In the genomic region with DNA sequence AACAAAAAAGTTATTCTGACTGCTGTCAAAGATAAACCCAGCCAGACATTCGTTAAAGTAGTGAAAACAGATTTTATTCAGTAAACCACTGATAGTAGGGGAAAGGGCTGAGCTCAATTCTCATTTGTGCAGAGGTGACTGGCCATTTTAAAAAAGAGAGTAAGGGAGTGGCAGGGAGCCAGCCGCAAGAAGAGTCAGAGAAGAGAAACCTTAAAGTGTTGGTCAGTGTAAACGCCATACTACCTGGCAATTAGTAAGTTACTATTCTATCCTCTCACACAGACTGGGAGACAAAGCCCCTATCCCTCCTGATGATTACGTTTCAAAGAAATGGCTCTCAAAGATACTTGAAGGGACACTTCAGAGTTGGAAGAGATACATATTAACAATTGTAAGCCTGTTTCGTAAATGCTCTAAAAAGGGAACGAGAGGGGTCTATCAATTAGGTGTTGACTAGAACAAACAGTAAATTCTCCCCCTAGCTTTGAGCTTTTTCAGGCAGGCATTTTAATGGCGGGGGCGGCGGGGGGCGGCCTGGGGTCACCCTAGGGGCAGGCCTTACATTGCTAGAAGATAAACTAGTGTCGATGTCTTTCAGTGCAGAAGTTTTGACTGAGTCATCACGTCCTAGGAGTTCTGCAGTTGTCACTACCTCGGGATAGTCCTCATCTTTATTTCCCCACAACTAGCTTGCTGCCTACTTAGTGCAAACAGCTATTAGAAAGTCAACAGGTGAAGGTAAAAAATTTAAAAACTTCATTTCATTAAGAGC, we compare ENCODE assay signal across 9 cellular contexts. TPM values are rescaled to one million over a fixed set of nuclear protein-coding genes. Genes with fewer than 3 reads are reported as not detected.
DNase-seq lines count a peak whose midpoint lies in the region; ATAC-seq and TF ChIP-seq lines count a peak whose summit lies in the region.
"Had no signal": no experiment of that assay in that cellular context is flagged by ENCODE, and none has a peak within 500 bp of the region (broad histone marks: within the 10 kb centered on the region; RNA-seq: fewer than 3 reads in every experiment).

No MANE protein-coding gene starts in this region.

- H3K36me3 ChIP-seq in OCI-LY1 (ENCODE audit: insufficient read depth, low read length) (peaks cover 11% of the 10 kb centered on the region; the same call in 1 of the 2 replicates), neutrophil (peaks cover 6% of the 10 kb centered on the region), ascending aorta (no peaks in the 10 kb centered on the region)

- peak overlapping the region; percentile 71; the same call in 1 of the 2 replicates for H3K9ac ChIP-seq in OCI-LY1 (ENCODE audit: low read length)

- H3K27me3 ChIP-seq in OCI-LY1 (ENCODE audit: insufficient read depth, low read length) (no peaks in the 10 kb centered on the region), neutrophil (no peaks in the 10 kb centered on the region), ascending aorta (no peaks in the 10 kb centered on the region)
- H3K27me3 ChIP-seq: left lung had no signal

- H3K4me3 ChIP-seq in OCI-LY1 (ENCODE audit: low read depth, low read length, poor library complexity, severe bottlenecking) (peak overlapping the region; percentile 2), neutrophil (ENCODE audit: low read depth in 1 of 2, low read length in 1 of 2) (no peak overlapping the region), ascending aorta (peak overlapping the region in 1 of 2 donors; percentile 68)

- ATAC-seq in effector memory CD8-positive, alpha-beta T cell (replicated peaks) = no peak
- ATAC-seq: left lung had no signal

- peak overlapping the region; percentile 97 to 98 for H3K27ac Mint-ChIP-seq in effector memory CD8-positive, alpha-beta T cell

- H3K79me2 ChIP-seq in OCI-LY1 (ENCODE audit: insufficient read depth, low read length) = peaks cover 31% of the 10 kb centered on the region

- no peaks in the 10 kb centered on the region for H3K9me2 ChIP-seq in OCI-LY1 (ENCODE audit: low read depth, low read length)

- H3K4me1 Mint-ChIP-seq in effector memory CD8-positive, alpha-beta T cell (ENCODE audit: low read depth in 2 of 2) = peaks cover 19 to 40% of the 10 kb centered on the region in 2 donors

- no peaks in the 10 kb centered on the region for H3K9me3 Mint-ChIP-seq in effector memory CD8-positive, alpha-beta T cell

- peaks cover 3% of the 10 kb centered on the region; the same call in 1 of the 2 replicates for H4K20me1 ChIP-seq in OCI-LY1 (ENCODE audit: insufficient read depth, low read length)

- intact Hi-C loops in posterior cingulate gyrus (cut with DNase I) = loop anchor here (5.0 to 10.0 kb wide), 2 partner anchors 115 to 193 kb away; a partner anchor contains a TSS
- intact Hi-C loops in ascending aorta (cut with DNase I) = loop anchor here (10.0 kb wide), 1 partner anchor 337 kb away; a partner anchor contains a TSS

- H3K9me3 ChIP-seq in OCI-LY1 (ENCODE audit: low read length) = no peaks in the 10 kb centered on the region
- H3K9me3 ChIP-seq in neutrophil = no peaks in the 10 kb centered on the region
- no peaks in the 10 kb centered on the region for H3K9me3 ChIP-seq in ascending aorta
- H3K9me3 ChIP-seq: left lung had no signal

- H3F3A ChIP-seq in OCI-LY1 (ENCODE audit: insufficient read depth, low read length) = no peaks in the 10 kb centered on the region

- H3K27me3 Mint-ChIP-seq in effector memory CD8-positive, alpha-beta T cell = no peaks in the 10 kb centered on the region

- no peak overlapping the region for H2AFZ ChIP-seq in OCI-LY1 (ENCODE audit: low read length)

- H3K4me2 ChIP-seq in OCI-LY1 (ENCODE audit: low read length) = peak overlapping the region; percentile 96; the same call in 1 of the 2 replicates

- no peak overlapping the region for H3K27ac ChIP-seq in OCI-LY1 (ENCODE audit: low read depth, low read length, poor library complexity, severe bottlenecking)
- peak overlapping the region; percentile 33 for H3K27ac ChIP-seq in neutrophil
- no peak overlapping the region for H3K27ac ChIP-seq in ascending aorta

- TF ChIP-seq CTCF in OCI-LY1 (IDR thresholded peaks at IDR 0.05; ENCODE audit: low read length) = no peak
- no peak for TF ChIP-seq CTCF in neutrophil (IDR thresholded peaks at IDR 0.05)
- TF ChIP-seq CTCF in ascending aorta (IDR thresholded peaks at IDR 0.05) = no peak

- H3K4me1 ChIP-seq in OCI-LY1 (ENCODE audit: insufficient read depth, low read length, severe bottlenecking) (peaks cover 47% of the 10 kb centered on the region), neutrophil (ENCODE audit: control insufficient read depth in 1 of 2, insufficient read depth in 1 of 2, low read depth in 1 of 2, low read length in 1 of 2) (peaks cover 24 to 29% of the 10 kb centered on the region in 2 experiments), ascending aorta (peaks cover 6 to 30% of the 10 kb centered on the region in 2 donors)

- peaks cover 34% of the 10 kb centered on the region for H3K36me3 Mint-ChIP-seq in effector memory CD8-positive, alpha-beta T cell (ENCODE audit: insufficient read depth)

- peak; percentile 19 for DNase-seq in EL
- DNase-seq in effector memory CD8-positive, alpha-beta T cell = no peak
- DNase-seq in posterior cingulate gyrus = no peak
- DNase-seq in ascending aorta (ENCODE audit: low spot score in 2 of 2) = no peak
- DNase-seq in midbrain (lab: John Stamatoyannopoulos, UW) = no peak
- DNase-seq: left lung; stimulated activated naive CD4-positive, alpha-beta T cell had no signal

- peak overlapping the region; percentile 92 to 98 for H3K4me3 Mint-ChIP-seq in effector memory CD8-positive, alpha-beta T cell

RNA-seq across cellular contexts. Expression of a gene that starts 1.8 kb away (rescaled TPM):
- total RNA-seq in ascending aorta = 27.6 TPM

RNA-seq across cellular contexts. Expression of a gene that starts 2.4 kb away (rescaled TPM):
- total RNA-seq in ascending aorta = 55.1 TPM

RNA-seq across cellular contexts. Expression of a gene that starts 54.2 kb away (rescaled TPM):
- 0.53 TPM for total RNA-seq in ascending aorta
